ENCODE assay signal across 30 cellular contexts in genomic region chr1:64843675-64844074, GRCh38.
"Had no signal": no experiment of that assay in that cellular context is flagged by ENCODE, and none has a peak within 500 bp of the region (broad histone marks: within the 10 kb centered on the region; RNA-seq: fewer than 3 reads in every experiment).

No MANE protein-coding gene starts in this region.

- H3K9me3 ChIP-seq: adrenal gland, ascending aorta, gastroesophageal sphincter, pancreas, prostate gland, transverse colon had no signal

- H3K4me1 Mint-ChIP-seq: brain, mesothelial cell of epicardium had no signal

- H3K4me3 Mint-ChIP-seq: activated T-helper 1 cell treated with anti-CD3 and anti-CD28 coated beads, Interleukin-12 subunit alpha, Interleukin-12 subunit beta, Interleukin-2, Interleukin-4 antibody, amounts not matched to agents 30 ng/mL and 10 ng/mL and 1 ng/mL, durations not matched to agents 14 hours and 24 hours and 36 hours; brain; mesothelial cell of epicardium; neural crest cell; T-helper 1 cell treated with Interleukin-12 subunit alpha and Interleukin-12 subunit beta and Interleukin-4 antibody, amounts not matched to agents 30 μg/mL and 1 μg/mL, for 36 hours had no signal

- H3K27me3 ChIP-seq: adrenal gland, ascending aorta, cardiac muscle cell, gastroesophageal sphincter, hepatocyte, pancreas, transverse colon had no signal

- H3K27ac ChIP-seq: adrenal gland, ascending aorta, cardiac muscle cell, gastroesophageal sphincter, hepatocyte, pancreas, prostate gland, transverse colon had no signal

- H3K4me1 ChIP-seq: pancreas, prostate gland, transverse colon had no signal

- DNase-seq: activated CD4-positive, alpha-beta T cell treated with anti-CD3 and anti-CD28 coated beads for 1 hour; activated CD4-positive, alpha-beta T cell treated with anti-CD3 and anti-CD28 coated beads, Interleukin-2, amount 50 U/mL, for 1 hour; activated effector memory CD4-positive, alpha-beta T cell treated with anti-CD3 and anti-CD28 coated beads, Interleukin-2, amount 50 U/mL, for 16 hours; activated T-cell treated with anti-CD3 and anti-CD28 coated beads for 4 hours; adrenal gland; cortex of kidney; kidney; left colon; mammary epithelial cell; naive thymus-derived CD8-positive, alpha-beta T cell; nucleus accumbens; pancreas; stimulated activated CD4-positive, alpha-beta T cell treated with anti-CD3 and anti-CD28 coated beads, Interleukin-15, amount 100 ng/mL, for 24 hours; stimulated activated CD4-positive, alpha-beta T cell treated with anti-CD3 and anti-CD28 coated beads, Interleukin-2, amount 100 ng/mL, for 24 hours; stimulated activated naive CD4-positive, alpha-beta T cell treated with Interleukin-2 at 50 U/mL for 16 hours; SW 1271; T1000; transverse colon had no signal

- H3K27ac Mint-ChIP-seq: mesothelial cell of epicardium; T-helper 1 cell treated with Interleukin-12 subunit alpha and Interleukin-12 subunit beta and Interleukin-4 antibody, amounts not matched to agents 30 μg/mL and 1 μg/mL, for 36 hours had no signal

- H3K4me3 ChIP-seq: adrenal gland, ascending aorta, cardiac muscle cell, gastroesophageal sphincter, hepatocyte, pancreas, prostate gland, smooth muscle cell, transverse colon had no signal

- H3K27me3 Mint-ChIP-seq: naive thymus-derived CD8-positive, alpha-beta T cell had no signal

- H3K36me3 ChIP-seq: prostate gland had no signal

- H3K9me3 Mint-ChIP-seq: activated naive CD4-positive, alpha-beta T cell treated with anti-CD3 and anti-CD28 coated beads, Interleukin-2, amount 50 U/mL, for 72 hours; activated T-helper 1 cell treated with anti-CD3 and anti-CD28 coated beads, Interleukin-12 subunit alpha, Interleukin-12 subunit beta, Interleukin-2, Interleukin-4 antibody, amounts not matched to agents 30 ng/mL and 10 ng/mL and 1 ng/mL, durations not matched to agents 14 hours and 24 hours and 36 hours; brain; mesothelial cell of epicardium; naive thymus-derived CD8-positive, alpha-beta T cell; neural crest cell; T-helper 1 cell treated with Interleukin-12 subunit alpha and Interleukin-12 subunit beta and Interleukin-4 antibody, amounts not matched to agents 30 μg/mL and 1 μg/mL, for 36 hours had no signal

- ATAC-seq: activated naive CD4-positive, alpha-beta T cell treated with anti-CD3 and anti-CD28 coated beads, Interleukin-2, amount 50 U/mL, for 72 hours; gastroesophageal sphincter; left colon; naive thymus-derived CD8-positive, alpha-beta T cell; pancreas had no signal
